Comparison of ENCODE assay signal across 17 cellular contexts in genomic region chr11:128152796-128153696, GRCh38.
"Had no signal": no experiment of that assay in that cellular context is flagged by ENCODE, and none has a peak within 500 bp of the region (broad histone marks: within the 10 kb centered on the region; RNA-seq: fewer than 3 reads in every experiment).

No MANE protein-coding gene starts in this region.

- ATAC-seq: activated T-cell treated with anti-CD3 and anti-CD28 coated beads, Interleukin-2, amount 50 U/mL, for 72 hours; left ventricle myocardium superior; stimulated activated naive CD8-positive, alpha-beta T cell treated with anti-CD3 and anti-CD28 coated beads, Interleukin-15, Interleukin-2, amounts not matched to agents 100 U/mL and 50 U/mL, for 24 hours; T-cell had no signal

- H3K4me3 ChIP-seq: coronary artery had no signal

- H3K27ac ChIP-seq: coronary artery had no signal

- H3K27me3 Mint-ChIP-seq: activated CD4-positive, alpha-beta memory T cell treated with anti-CD3 and anti-CD28 coated beads for 36 hours; T-cell had no signal

- H3K27ac Mint-ChIP-seq: activated CD4-positive, alpha-beta memory T cell treated with anti-CD3 and anti-CD28 coated beads for 36 hours; activated naive CD4-positive, alpha-beta T cell treated with anti-CD3 and anti-CD28 coated beads for 36 hours; activated naive CD8-positive, alpha-beta T cell treated with anti-CD3 and anti-CD28 coated beads, Interleukin-2, amount 10 ng/mL, durations not matched to agents 7 days and 5 days; activated T-cell treated with anti-CD3 and anti-CD28 coated beads, Interleukin-2, amount 50 U/mL, for 72 hours; progenitor cell of endocrine pancreas; T-cell had no signal

- H3K9me3 Mint-ChIP-seq: activated CD4-positive, alpha-beta memory T cell treated with anti-CD3 and anti-CD28 coated beads for 36 hours; activated naive CD4-positive, alpha-beta T cell treated with anti-CD3 and anti-CD28 coated beads for 36 hours; activated naive CD8-positive, alpha-beta T cell treated with anti-CD3 and anti-CD28 coated beads, Interleukin-2, amount 10 ng/mL, durations not matched to agents 7 days and 5 days; activated T-cell treated with anti-CD3 and anti-CD28 coated beads, Interleukin-2, amount 50 U/mL, for 72 hours; T-cell had no signal

- H3K36me3 Mint-ChIP-seq: activated CD4-positive, alpha-beta memory T cell treated with anti-CD3 and anti-CD28 coated beads for 36 hours; activated naive CD8-positive, alpha-beta T cell treated with anti-CD3 and anti-CD28 coated beads, Interleukin-2, amount 10 ng/mL, durations not matched to agents 7 days and 5 days; T-cell had no signal

- H3K4me3 Mint-ChIP-seq: activated CD4-positive, alpha-beta memory T cell treated with anti-CD3 and anti-CD28 coated beads for 36 hours; activated naive CD4-positive, alpha-beta T cell treated with anti-CD3 and anti-CD28 coated beads for 36 hours; activated naive CD8-positive, alpha-beta T cell treated with anti-CD3 and anti-CD28 coated beads, Interleukin-2, amount 10 ng/mL, durations not matched to agents 7 days and 5 days; activated T-cell treated with anti-CD3 and anti-CD28 coated beads, Interleukin-2, amount 50 U/mL, for 72 hours; T-cell had no signal

- DNase-seq: activated CD4-positive, alpha-beta memory T cell treated with anti-CD3 and anti-CD28 coated beads for 36 hours; activated CD4-positive, alpha-beta T cell treated with anti-CD3 and anti-CD28 coated beads for 4 hours; activated effector memory CD4-positive, alpha-beta T cell treated with Interleukin-2 at 50 U/mL for 16 hours; activated naive CD4-positive, alpha-beta T cell treated with anti-CD3 and anti-CD28 coated beads for 36 hours; activated naive CD8-positive, alpha-beta T cell treated with anti-CD3 and anti-CD28 coated beads, Interleukin-2, amount 10 ng/mL, durations not matched to agents 7 days and 5 days; activated T-cell treated with anti-CD3 and anti-CD28 coated beads, Interleukin-2, amount 50 U/mL, for 72 hours; amniotic stem cell; foreskin melanocyte; glutamatergic neuron; hippocampal formation; left ventricle myocardium superior; stimulated activated CD4-positive, alpha-beta T cell treated with anti-CD3 and anti-CD28 coated beads, Interleukin-12 subunit alpha, Interleukin-12 subunit beta, amount 100 ng/mL, for 4 hours; stimulated activated CD4-positive, alpha-beta T cell treated with anti-CD3 and anti-CD28 coated beads, Interleukin-4, amount 100 ng/mL, for 4 hours; stimulated activated naive CD8-positive, alpha-beta T cell treated with anti-CD3 and anti-CD28 coated beads, Interleukin-15, Interleukin-2, amounts not matched to agents 100 U/mL and 50 U/mL, for 24 hours; T-cell had no signal
